Comparison of ENCODE assay signal across 9 cellular contexts in genomic region chr19:55635856-55636440, GRCh38. TPM values are rescaled to one million over a fixed set of nuclear protein-coding genes. Genes with fewer than 3 reads are reported as not detected.
DNase-seq lines count a peak whose midpoint lies in the region; ATAC-seq, FAIRE-seq and TF ChIP-seq lines count a peak whose summit lies in the region.
"Had no signal": no experiment of that assay in that cellular context is flagged by ENCODE, and none has a peak within 500 bp of the region (broad histone marks: within the 10 kb centered on the region; RNA-seq: fewer than 3 reads in every experiment).

No MANE protein-coding gene starts in this region.

- H2AFZ ChIP-seq in OCI-LY7 (ENCODE audit: low read length) = no peak overlapping the region
- H2AFZ ChIP-seq in endothelial cell of umbilical vein (ENCODE audit: low read depth, low read length) = no peak overlapping the region
- H2AFZ ChIP-seq in neuronal stem cell (ENCODE audit: low read length) = no peak overlapping the region

- no peak overlapping the region for H3K4ac ChIP-seq in neuronal stem cell (ENCODE audit: low read length)

- no peak overlapping the region for H3K18ac ChIP-seq in neuronal stem cell (ENCODE audit: low read length)

- no peak for DNase-seq in CD14-positive monocyte (ENCODE audit: low spot score)
- DNase-seq in OCI-LY7 (ENCODE audit: low spot score) = no peak
- DNase-seq in endothelial cell of umbilical vein (ENCODE audit: low read depth, low spot score) = no peak
- DNase-seq in neuronal stem cell (ENCODE audit: low spot score) = no peak
- no peak for DNase-seq in inferior parietal cortex (ENCODE audit: extremely low spot score)
- no peak for DNase-seq in activated CD4-positive, alpha-beta T cell treated with anti-CD3 and anti-CD28 coated beads, Interleukin-2, amount 50 U/mL, for 1 hour
- no peak for DNase-seq in LoVo (ENCODE audit: low spot score)
- DNase-seq: NCI-H446 treated with DMSO at 0.1 percent for 48 hours had no signal

- H2BK5ac ChIP-seq in neuronal stem cell (ENCODE audit: low read length) = no peak overlapping the region

- peak overlapping the region; percentile 100 for H3K4me2 ChIP-seq in OCI-LY7 (ENCODE audit: low read length)
- H3K4me2 ChIP-seq in endothelial cell of umbilical vein (ENCODE audit: insufficient read depth, low read length) = peak overlapping the region; percentile 96
- H3K4me2 ChIP-seq in neuronal stem cell (ENCODE audit: insufficient read depth, low read length, poor library complexity, severe bottlenecking) = peak overlapping the region; percentile 85

- no CpG with 5 or more reads among the region's 7 CpGs for WGBS in neuronal stem cell (ENCODE audit: extremely low coverage in 2 of 2, insufficient read length in 2 of 2, insufficient replicate concordance in 1 of 2), 2 donors

- peaks cover 26% of the 10 kb centered on the region for H3K79me1 ChIP-seq in neuronal stem cell (ENCODE audit: low read depth, low read length)

- no peak overlapping the region for H4K91ac ChIP-seq in neuronal stem cell (ENCODE audit: low read depth, low read length, poor library complexity)

- H3K79me2 ChIP-seq in OCI-LY7 (ENCODE audit: insufficient read depth, low read depth, low read length) (peaks cover 26% of the 10 kb centered on the region), endothelial cell of umbilical vein (ENCODE audit: control insufficient read depth, insufficient read depth, low read length) (peaks cover 22% of the 10 kb centered on the region)

- H3K4me3 Mint-ChIP-seq in CD14-positive monocyte = peak overlapping the region; percentile 100

- H3K27ac ChIP-seq in OCI-LY7 (ENCODE audit: low read depth, low read length, poor library complexity, severe bottlenecking) (no peak overlapping the region), endothelial cell of umbilical vein (ENCODE audit: insufficient read depth, low read depth, low read length) (peak overlapping the region; percentile 93), neuronal stem cell (replicated peaks; ENCODE audit: low read length) (no peak overlapping the region)

- H3K27me3 Mint-ChIP-seq in CD14-positive monocyte (ENCODE audit: low read depth in 3 of 3) = peaks cover 0 to 8% (median under 1%) of the 10 kb centered on the region in 3 donors

- POLR2A ChIA-PET in OCI-LY7 (lab: Charles Lee) = no interaction called here
- POLR2A ChIA-PET in endothelial cell of umbilical vein (lab: Charles Lee) = no interaction called here

- H2BK120ac ChIP-seq in neuronal stem cell (ENCODE audit: low read depth, low read length) = no peak overlapping the region

- H3K23ac ChIP-seq in neuronal stem cell (ENCODE audit: low read depth, low read length, poor library complexity) = no peak overlapping the region

- H2AK5ac ChIP-seq in neuronal stem cell (ENCODE audit: low read depth, low read length) = no peak overlapping the region

- no peaks in the 10 kb centered on the region for H3K9me1 ChIP-seq in endothelial cell of umbilical vein (replicated peaks; ENCODE audit: control insufficient read depth, extremely low read depth, insufficient read depth, low read length)

- H3K9me3 ChIP-seq in OCI-LY7 (ENCODE audit: low read length) (no peaks in the 10 kb centered on the region), endothelial cell of umbilical vein (replicated peaks; ENCODE audit: control insufficient read depth, insufficient read depth, low read length) (no peaks in the 10 kb centered on the region), neuronal stem cell (replicated peaks in 1 of 2; ENCODE audit: control insufficient read depth in 2 of 2, insufficient read depth in 1 of 2, low read depth in 1 of 2, low read length in 2 of 2) (no peaks in the 10 kb centered on the region)

- TF ChIP-seq POLR2A in endothelial cell of umbilical vein (IDR thresholded peaks at IDR 0.05; ENCODE audit: low read depth, low read length) = no peak

- H3K36me3 Mint-ChIP-seq in CD14-positive monocyte = peaks cover 12 to 15% of the 10 kb centered on the region in 2 donors

- H3K9me2 ChIP-seq in OCI-LY7 (ENCODE audit: insufficient read depth, low read length) = no peaks in the 10 kb centered on the region

- H3K36me3 ChIP-seq in OCI-LY7 (ENCODE audit: insufficient read depth, low read length) = peaks cover 7% of the 10 kb centered on the region; the same call in 1 of the 2 replicates
- no peaks in the 10 kb centered on the region for H3K36me3 ChIP-seq in endothelial cell of umbilical vein (ENCODE audit: control insufficient read depth in 2 of 2, extremely low read depth in 1 of 2, insufficient read depth in 2 of 2, low read length in 2 of 2)
- H3K36me3 ChIP-seq in neuronal stem cell (replicated peaks in 1 of 2; ENCODE audit: control insufficient read depth in 2 of 2, insufficient read depth in 2 of 2, low read length in 2 of 2) = peaks cover 0 to 7% of the 10 kb centered on the region in 2 donors

- no peaks in the 10 kb centered on the region for H4K20me1 ChIP-seq in OCI-LY7 (ENCODE audit: insufficient read depth, low read length)
- no peaks in the 10 kb centered on the region for H4K20me1 ChIP-seq in endothelial cell of umbilical vein (replicated peaks; ENCODE audit: control insufficient read depth, extremely low read depth, insufficient read depth, low read length)

- dilution Hi-C loops in endothelial cell of umbilical vein (cut with MboI; ENCODE audit: extremely low pct_ligation_motif_present, low sequenced_read_pairs) = no loop called here

- no peak overlapping the region for H3K14ac ChIP-seq in neuronal stem cell (ENCODE audit: low read length)

- no peak overlapping the region for H4K8ac ChIP-seq in neuronal stem cell (ENCODE audit: low read depth, low read length)

- peak overlapping the region; percentile 99 to 100 (median 100) for H3K27ac Mint-ChIP-seq in CD14-positive monocyte

- BruUV-seq in OCI-LY7 (replicated peaks; lab: Mats Ljungman, UMichigan) = no TSS peak
- BruUV-seq in endothelial cell of umbilical vein (replicated peaks; lab: Mats Ljungman, UMichigan) = no TSS peak

- CTCF ChIA-PET in OCI-LY7 (lab: Charles Lee; ENCODE audit: unreplicated experiment) (no interaction called here), endothelial cell of umbilical vein (lab: Charles Lee) (interaction anchor here (1.4 to 1.7 kb wide), 2 partner anchors 12 to 168 kb away, joined by 3 to 4 read pairs; partner anchors contain the start of gene CCDC106)

- FAIRE-seq in endothelial cell of umbilical vein (lab: Jason Lieb, UNC) = no peak

- H3K4me1 Mint-ChIP-seq in CD14-positive monocyte = peaks cover 69% of the 10 kb centered on the region

- ATAC-seq in HG02678 (IDR thresholded peaks at IDR 0.05; ENCODE audit: unreplicated experiment) = no peak

- no peak overlapping the region for H2BK12ac ChIP-seq in neuronal stem cell (ENCODE audit: low read length)

- peaks cover 0 to 7% (median 0%) of the 10 kb centered on the region in 7 donors for H3K9me3 Mint-ChIP-seq in CD14-positive monocyte

- no peak overlapping the region for H2BK15ac ChIP-seq in neuronal stem cell (ENCODE audit: low read length)

- intact Hi-C loops in CD14-positive monocyte (cut with micrococcal nuclease) (loop anchor here in 1 of 2 donors (2.0 to 10.0 kb wide), 2 partner anchors 39 to 179 kb away; partner anchors contain the start of gene EPN1), OCI-LY7 (cut with micrococcal nuclease; ENCODE audit: unreplicated experiment) (no loop called here), endothelial cell of umbilical vein (cut with micrococcal nuclease) (loop anchor here (1.0 kb wide), 2 partner anchors 7 to 36 kb away; partner anchors contain the start of genes ZNF524 and ZNF581)

- peak overlapping the region; percentile 98 for H3K4me3 ChIP-seq in OCI-LY7 (ENCODE audit: low read depth, low read length, poor library complexity, severe bottlenecking)
- H3K4me3 ChIP-seq in endothelial cell of umbilical vein (replicated peaks in 1 of 3; ENCODE audit: insufficient read depth in 1 of 3, low read depth in 1 of 3, low read length in 3 of 3) = peak overlapping the region in 2 of 3 experiments; percentile 64 to 91
- H3K4me3 ChIP-seq in neuronal stem cell (ENCODE audit: low read length in 2 of 2) = peak overlapping the region; percentile 88 to 92

- H3K27me3 ChIP-seq in endothelial cell of umbilical vein (ENCODE audit: control insufficient read depth in 2 of 2, insufficient read depth in 2 of 2, low read length in 2 of 2) = no peaks in the 10 kb centered on the region
- no peaks in the 10 kb centered on the region for H3K27me3 ChIP-seq in neuronal stem cell (ENCODE audit: control insufficient read depth in 3 of 3, insufficient read depth in 3 of 3, low read depth in 1 of 3, low read length in 3 of 3)

- H3K9ac ChIP-seq in endothelial cell of umbilical vein (replicated peaks; ENCODE audit: extremely low read depth, insufficient read depth, low read length) (peak overlapping the region; percentile 99), neuronal stem cell (ENCODE audit: low read depth, low read length, poor library complexity) (no peak overlapping the region)

- no peak for TF ChIP-seq CTCF in CD14-positive monocyte (IDR thresholded peaks at IDR 0.05)
- no peak for TF ChIP-seq CTCF in OCI-LY7 (conservative IDR thresholded peaks at IDR 0.05; ENCODE audit: low read length)
- no peak for TF ChIP-seq CTCF in endothelial cell of umbilical vein (IDR thresholded peaks at IDR 0.05; ENCODE audit: extremely low read depth in 1 of 2, insufficient read depth in 1 of 2, low read depth in 1 of 2, low read length in 2 of 2)

- peaks cover 57% of the 10 kb centered on the region for H3K4me1 ChIP-seq in OCI-LY7 (ENCODE audit: insufficient read depth, low read length, poor library complexity, severe bottlenecking)
- H3K4me1 ChIP-seq in endothelial cell of umbilical vein (ENCODE audit: control insufficient read depth, extremely low read depth, insufficient read depth, low read length) = peaks cover 18% of the 10 kb centered on the region
- peaks cover 15 to 18% of the 10 kb centered on the region in 2 donors for H3K4me1 ChIP-seq in neuronal stem cell (ENCODE audit: control insufficient read depth in 2 of 2, insufficient read depth in 1 of 2, low read depth in 1 of 2, low read length in 2 of 2)

RNA-seq across cellular contexts. Expression of gene ZNF580, which starts 4.9 kb away (rescaled TPM):
- polyA plus RNA-seq in CD14-positive monocyte (10 to 100 TPM in 1 of 2 donors, 1 to 10 TPM in 1; 9.7 to 10.7 TPM), endothelial cell of umbilical vein (13.7 and 16.9 TPM in 2 replicates)
- 17.6 and 24.4 TPM in 2 replicates for total RNA-seq in OCI-LY7 (2014; rRNA removed; shearing (Covaris generic))
- total RNA-seq in OCI-LY7 (2022) (50.0 and 52.1 TPM in 2 replicates), endothelial cell of umbilical vein (32.5 and 41.1 TPM in 2 replicates)
- 11.2 and 16.6 TPM in 2 replicates for polyA plus RNA-seq in endothelial cell of umbilical vein (2011; cell fraction: cytosol; rRNA removed)
- polyA plus RNA-seq in endothelial cell of umbilical vein (2011; cell fraction: nucleus; rRNA removed) = 22.6 and 26.6 TPM in 2 replicates
- polyA plus RNA-seq in endothelial cell of umbilical vein (2012) = 25.0 and 30.3 TPM in 2 replicates
- polyA minus RNA-seq in endothelial cell of umbilical vein = 7.4 and 10.2 TPM in 2 replicates
- 12.2 TPM for polyA minus RNA-seq in endothelial cell of umbilical vein (2011; cell fraction: cytosol; rRNA and poly(A)+ RNA removed)
- polyA minus RNA-seq in endothelial cell of umbilical vein (2011; cell fraction: nucleus; rRNA and poly(A)+ RNA removed) = 4.6 and 8.8 TPM in 2 replicates
- 42.3 TPM for polyA plus RNA-seq in neuronal stem cell (2013, experiment 1 of 2)
- polyA plus RNA-seq in neuronal stem cell (2013, experiment 2 of 2) = 43.4 TPM

RNA-seq across cellular contexts. Expression of gene ZNF581, which starts 7.5 kb away (rescaled TPM):
- 10 to 100 TPM; 29.4 to 31.6 TPM for polyA plus RNA-seq in CD14-positive monocyte
- total RNA-seq in OCI-LY7 (2014; rRNA removed; shearing (Covaris generic)) = 26.6 and 44.5 TPM in 2 replicates
- 39.7 and 41.8 TPM in 2 replicates for total RNA-seq in OCI-LY7 (2022)
- 27.8 and 31.4 TPM in 2 replicates for total RNA-seq in endothelial cell of umbilical vein
- 32.3 and 37.0 TPM in 2 replicates for polyA plus RNA-seq in endothelial cell of umbilical vein
- 24.2 and 31.0 TPM in 2 replicates for polyA plus RNA-seq in endothelial cell of umbilical vein (2011; cell fraction: cytosol; rRNA removed)
- 9.1 and 13.7 TPM in 2 replicates for polyA plus RNA-seq in endothelial cell of umbilical vein (2011; cell fraction: nucleus; rRNA removed)
- 25.4 and 37.5 TPM in 2 replicates for polyA plus RNA-seq in endothelial cell of umbilical vein (2012)
- 17.1 and 24.4 TPM in 2 replicates for polyA minus RNA-seq in endothelial cell of umbilical vein
- polyA minus RNA-seq in endothelial cell of umbilical vein (2011; cell fraction: cytosol; rRNA and poly(A)+ RNA removed) = 13.7 TPM
- polyA minus RNA-seq in endothelial cell of umbilical vein (2011; cell fraction: nucleus; rRNA and poly(A)+ RNA removed) = 2.8 and 4.9 TPM in 2 replicates
- 37.9 TPM for polyA plus RNA-seq in neuronal stem cell (2013, experiment 1 of 2)
- 37.2 TPM for polyA plus RNA-seq in neuronal stem cell (2013, experiment 2 of 2)

RNA-seq across cellular contexts. Expression of gene ZNF784, which starts 11.6 kb away (rescaled TPM):
- polyA plus RNA-seq in CD14-positive monocyte (1 to 10 TPM; 1.5 to 2.4 TPM), endothelial cell of umbilical vein (4.9 and 5.6 TPM in 2 replicates)
- 3.4 and 6.6 TPM in 2 replicates for total RNA-seq in OCI-LY7 (2014; rRNA removed; shearing (Covaris generic))
- total RNA-seq in OCI-LY7 (2022) (4.0 and 5.4 TPM in 2 replicates), endothelial cell of umbilical vein (4.9 and 7.1 TPM in 2 replicates)
- 3.0 and 3.5 TPM in 2 replicates for polyA plus RNA-seq in endothelial cell of umbilical vein (2011; cell fraction: cytosol; rRNA removed)
- 8.6 and 9.3 TPM in 2 replicates for polyA plus RNA-seq in endothelial cell of umbilical vein (2011; cell fraction: nucleus; rRNA removed)
- polyA plus RNA-seq in endothelial cell of umbilical vein (2012) = 3.6 and 5.6 TPM in 2 replicates
- polyA minus RNA-seq in endothelial cell of umbilical vein = 4.6 and 5.7 TPM in 2 replicates
- polyA minus RNA-seq in endothelial cell of umbilical vein (2011; cell fraction: cytosol; rRNA and poly(A)+ RNA removed) = 3.3 TPM
- 4.3 and 6.3 TPM in 2 replicates for polyA minus RNA-seq in endothelial cell of umbilical vein (2011; cell fraction: nucleus; rRNA and poly(A)+ RNA removed)
- polyA plus RNA-seq in neuronal stem cell (2013, experiment 1 of 2) = 6.9 TPM
- polyA plus RNA-seq in neuronal stem cell (2013, experiment 2 of 2) = 6.6 TPM

RNA-seq across cellular contexts. Expression of gene CCDC106, which starts 12.1 kb away (rescaled TPM):
- polyA plus RNA-seq in CD14-positive monocyte (1 to 10 TPM in 1 of 2 donors, under 1 TPM in 1; 0.74 to 1.2 TPM), endothelial cell of umbilical vein (12.0 and 17.8 TPM in 2 replicates)
- total RNA-seq in OCI-LY7 (2014; rRNA removed; shearing (Covaris generic)) = 29.4 and 30.1 TPM in 2 replicates
- total RNA-seq in OCI-LY7 (2022) (29.0 and 30.9 TPM in 2 replicates), endothelial cell of umbilical vein (11.8 and 13.2 TPM in 2 replicates)
- polyA plus RNA-seq in endothelial cell of umbilical vein (2011; cell fraction: cytosol; rRNA removed) = 6.7 and 12.5 TPM in 2 replicates
- 11.5 and 13.9 TPM in 2 replicates for polyA plus RNA-seq in endothelial cell of umbilical vein (2011; cell fraction: nucleus; rRNA removed)
- 7.3 and 12.6 TPM in 2 replicates for polyA plus RNA-seq in endothelial cell of umbilical vein (2012)
- polyA minus RNA-seq in endothelial cell of umbilical vein = 2.5 and 2.6 TPM in 2 replicates
- 3.7 TPM for polyA minus RNA-seq in endothelial cell of umbilical vein (2011; cell fraction: cytosol; rRNA and poly(A)+ RNA removed)
- 1.5 and 2.7 TPM in 2 replicates for polyA minus RNA-seq in endothelial cell of umbilical vein (2011; cell fraction: nucleus; rRNA and poly(A)+ RNA removed)
- polyA plus RNA-seq in neuronal stem cell (2013, experiment 1 of 2) = 19.8 TPM
- polyA plus RNA-seq in neuronal stem cell (2013, experiment 2 of 2) = 19.8 TPM

RNA-seq across cellular contexts. Expression of gene U2AF2, which starts 18.9 kb away (rescaled TPM):
- polyA plus RNA-seq in CD14-positive monocyte (1 to 10 TPM; 5.3 to 5.4 TPM), endothelial cell of umbilical vein (173 and 183 TPM in 2 replicates)
- 193 and 211 TPM in 2 replicates for total RNA-seq in OCI-LY7 (2014; rRNA removed; shearing (Covaris generic))
- total RNA-seq in OCI-LY7 (2022) (233 and 264 TPM in 2 replicates), endothelial cell of umbilical vein (246 and 259 TPM in 2 replicates)
- polyA plus RNA-seq in endothelial cell of umbilical vein (2011; cell fraction: cytosol; rRNA removed) = 207 and 211 TPM in 2 replicates
- polyA plus RNA-seq in endothelial cell of umbilical vein (2011; cell fraction: nucleus; rRNA removed) = 352 and 403 TPM in 2 replicates
- polyA plus RNA-seq in endothelial cell of umbilical vein (2012) = 162 and 163 TPM in 2 replicates
- polyA minus RNA-seq in endothelial cell of umbilical vein = 106 and 117 TPM in 2 replicates
- 100.0 TPM for polyA minus RNA-seq in endothelial cell of umbilical vein (2011; cell fraction: cytosol; rRNA and poly(A)+ RNA removed)
- 83.5 and 131 TPM in 2 replicates for polyA minus RNA-seq in endothelial cell of umbilical vein (2011; cell fraction: nucleus; rRNA and poly(A)+ RNA removed)
- 155 TPM for polyA plus RNA-seq in neuronal stem cell (2013, experiment 1 of 2)
- polyA plus RNA-seq in neuronal stem cell (2013, experiment 2 of 2) = 147 TPM
